Comparison of ENCODE assay signal across 1 cellular context in the genomic region with DNA sequence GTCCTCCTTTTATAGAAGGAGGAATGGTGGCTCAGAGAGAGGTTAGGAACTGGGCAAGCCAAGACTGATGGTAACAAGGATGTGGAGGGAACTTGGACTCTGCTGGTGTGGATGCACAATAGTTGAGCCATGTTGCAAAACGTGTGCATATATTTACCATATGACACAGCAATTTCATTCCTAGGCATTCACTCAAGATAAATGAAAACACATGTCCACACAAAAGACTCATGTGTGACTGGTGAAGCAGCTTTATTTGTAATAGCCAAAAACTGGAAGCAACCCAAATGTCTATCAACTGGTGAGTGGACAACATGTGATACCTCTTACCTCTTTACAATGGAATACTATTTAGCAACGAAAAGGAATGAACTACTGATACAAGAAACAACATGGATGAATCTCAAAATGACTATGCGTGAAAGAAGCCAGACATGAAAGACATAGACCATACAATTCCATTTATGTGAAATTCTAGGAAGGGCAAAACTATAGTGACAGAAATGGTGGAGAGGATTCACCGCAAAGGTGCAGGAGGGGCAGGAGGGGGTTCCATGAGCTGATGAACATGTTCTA.
TF ChIP-seq lines count a peak whose summit lies in the region.

No MANE protein-coding gene starts in this region.

TF ChIP-seq in GM23338, 12 proteins besides CTCF, POLR2A, EP300 and RAD21 (continued from another document):
- TF ChIP-seq, protein P1, sequence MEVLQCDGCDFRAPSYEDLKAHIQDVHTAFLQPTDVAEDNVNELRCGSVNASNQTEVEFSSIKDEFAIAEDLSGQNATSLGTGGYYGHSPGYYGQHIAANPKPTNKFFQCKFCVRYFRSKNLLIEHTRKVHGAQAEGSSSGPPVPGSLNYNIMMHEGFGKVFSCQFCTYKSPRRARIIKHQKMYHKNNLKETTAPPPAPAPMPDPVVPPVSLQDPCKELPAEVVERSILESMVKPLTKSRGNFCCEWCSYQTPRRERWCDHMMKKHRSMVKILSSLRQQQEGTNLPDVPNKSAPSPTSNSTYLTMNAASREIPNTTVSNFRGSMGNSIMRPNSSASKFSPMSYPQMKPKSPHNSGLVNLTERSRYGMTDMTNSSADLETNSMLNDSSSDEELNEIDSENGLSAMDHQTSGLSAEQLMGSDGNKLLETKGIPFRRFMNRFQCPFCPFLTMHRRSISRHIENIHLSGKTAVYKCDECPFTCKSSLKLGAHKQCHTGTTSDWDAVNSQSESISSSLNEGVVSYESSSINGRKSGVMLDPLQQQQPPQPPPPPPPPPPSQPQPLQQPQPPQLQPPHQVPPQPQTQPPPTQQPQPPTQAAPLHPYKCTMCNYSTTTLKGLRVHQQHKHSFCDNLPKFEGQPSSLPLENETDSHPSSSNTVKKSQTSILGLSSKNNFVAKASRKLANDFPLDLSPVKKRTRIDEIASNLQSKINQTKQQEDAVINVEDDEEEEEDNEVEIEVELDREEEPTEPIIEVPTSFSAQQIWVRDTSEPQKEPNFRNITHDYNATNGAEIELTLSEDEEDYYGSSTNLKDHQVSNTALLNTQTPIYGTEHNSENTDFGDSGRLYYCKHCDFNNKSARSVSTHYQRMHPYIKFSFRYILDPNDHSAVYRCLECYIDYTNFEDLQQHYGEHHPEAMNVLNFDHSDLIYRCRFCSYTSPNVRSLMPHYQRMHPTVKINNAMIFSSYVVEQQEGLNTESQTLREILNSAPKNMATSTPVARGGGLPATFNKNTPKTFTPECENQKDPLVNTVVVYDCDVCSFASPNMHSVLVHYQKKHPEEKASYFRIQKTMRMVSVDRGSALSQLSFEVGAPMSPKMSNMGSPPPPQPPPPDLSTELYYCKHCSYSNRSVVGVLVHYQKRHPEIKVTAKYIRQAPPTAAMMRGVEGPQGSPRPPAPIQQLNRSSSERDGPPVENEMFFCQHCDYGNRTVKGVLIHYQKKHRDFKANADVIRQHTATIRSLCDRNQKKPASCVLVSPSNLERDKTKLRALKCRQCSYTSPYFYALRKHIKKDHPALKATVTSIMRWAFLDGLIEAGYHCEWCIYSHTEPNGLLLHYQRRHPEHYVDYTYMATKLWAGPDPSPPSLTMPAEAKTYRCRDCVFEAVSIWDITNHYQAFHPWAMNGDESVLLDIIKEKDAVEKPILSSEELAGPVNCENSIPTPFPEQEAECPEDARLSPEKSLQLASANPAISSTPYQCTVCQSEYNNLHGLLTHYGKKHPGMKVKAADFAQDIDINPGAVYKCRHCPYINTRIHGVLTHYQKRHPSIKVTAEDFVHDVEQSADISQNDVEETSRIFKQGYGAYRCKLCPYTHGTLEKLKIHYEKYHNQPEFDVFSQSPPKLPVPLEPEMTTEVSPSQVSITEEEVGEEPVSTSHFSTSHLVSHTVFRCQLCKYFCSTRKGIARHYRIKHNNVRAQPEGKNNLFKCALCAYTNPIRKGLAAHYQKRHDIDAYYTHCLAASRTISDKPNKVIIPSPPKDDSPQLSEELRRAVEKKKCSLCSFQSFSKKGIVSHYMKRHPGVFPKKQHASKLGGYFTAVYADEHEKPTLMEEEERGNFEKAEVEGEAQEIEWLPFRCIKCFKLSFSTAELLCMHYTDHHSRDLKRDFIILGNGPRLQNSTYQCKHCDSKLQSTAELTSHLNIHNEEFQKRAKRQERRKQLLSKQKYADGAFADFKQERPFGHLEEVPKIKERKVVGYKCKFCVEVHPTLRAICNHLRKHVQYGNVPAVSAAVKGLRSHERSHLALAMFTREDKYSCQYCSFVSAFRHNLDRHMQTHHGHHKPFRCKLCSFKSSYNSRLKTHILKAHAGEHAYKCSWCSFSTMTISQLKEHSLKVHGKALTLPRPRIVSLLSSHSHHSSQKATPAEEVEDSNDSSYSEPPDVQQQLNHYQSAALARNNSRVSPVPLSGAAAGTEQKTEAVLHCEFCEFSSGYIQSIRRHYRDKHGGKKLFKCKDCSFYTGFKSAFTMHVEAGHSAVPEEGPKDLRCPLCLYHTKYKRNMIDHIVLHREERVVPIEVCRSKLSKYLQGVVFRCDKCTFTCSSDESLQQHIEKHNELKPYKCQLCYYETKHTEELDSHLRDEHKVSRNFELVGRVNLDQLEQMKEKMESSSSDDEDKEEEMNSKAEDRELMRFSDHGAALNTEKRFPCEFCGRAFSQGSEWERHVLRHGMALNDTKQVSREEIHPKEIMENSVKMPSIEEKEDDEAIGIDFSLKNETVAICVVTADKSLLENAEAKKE (CRISPR knock-in tag; IDR thresholded peaks at IDR 0.05), result no peak
- TF ChIP-seq POLR2AphosphoS5 (IDR thresholded peaks at IDR 0.05; ENCODE audit: low read depth) (no peak), EZH2 (IDR thresholded peaks at IDR 0.05; ENCODE audit: low read depth, unreplicated experiment) (no peak), JUNB (IDR thresholded peaks at IDR 0.05; ENCODE audit: unreplicated experiment) (no peak), EZH2phosphoT487 (IDR thresholded peaks at IDR 0.05; ENCODE audit: unreplicated experiment) (no peak), NANOG (IDR thresholded peaks at IDR 0.05; ENCODE audit: borderline replicate concordance) (no peak)
- TF ChIP-seq, protein P2, sequence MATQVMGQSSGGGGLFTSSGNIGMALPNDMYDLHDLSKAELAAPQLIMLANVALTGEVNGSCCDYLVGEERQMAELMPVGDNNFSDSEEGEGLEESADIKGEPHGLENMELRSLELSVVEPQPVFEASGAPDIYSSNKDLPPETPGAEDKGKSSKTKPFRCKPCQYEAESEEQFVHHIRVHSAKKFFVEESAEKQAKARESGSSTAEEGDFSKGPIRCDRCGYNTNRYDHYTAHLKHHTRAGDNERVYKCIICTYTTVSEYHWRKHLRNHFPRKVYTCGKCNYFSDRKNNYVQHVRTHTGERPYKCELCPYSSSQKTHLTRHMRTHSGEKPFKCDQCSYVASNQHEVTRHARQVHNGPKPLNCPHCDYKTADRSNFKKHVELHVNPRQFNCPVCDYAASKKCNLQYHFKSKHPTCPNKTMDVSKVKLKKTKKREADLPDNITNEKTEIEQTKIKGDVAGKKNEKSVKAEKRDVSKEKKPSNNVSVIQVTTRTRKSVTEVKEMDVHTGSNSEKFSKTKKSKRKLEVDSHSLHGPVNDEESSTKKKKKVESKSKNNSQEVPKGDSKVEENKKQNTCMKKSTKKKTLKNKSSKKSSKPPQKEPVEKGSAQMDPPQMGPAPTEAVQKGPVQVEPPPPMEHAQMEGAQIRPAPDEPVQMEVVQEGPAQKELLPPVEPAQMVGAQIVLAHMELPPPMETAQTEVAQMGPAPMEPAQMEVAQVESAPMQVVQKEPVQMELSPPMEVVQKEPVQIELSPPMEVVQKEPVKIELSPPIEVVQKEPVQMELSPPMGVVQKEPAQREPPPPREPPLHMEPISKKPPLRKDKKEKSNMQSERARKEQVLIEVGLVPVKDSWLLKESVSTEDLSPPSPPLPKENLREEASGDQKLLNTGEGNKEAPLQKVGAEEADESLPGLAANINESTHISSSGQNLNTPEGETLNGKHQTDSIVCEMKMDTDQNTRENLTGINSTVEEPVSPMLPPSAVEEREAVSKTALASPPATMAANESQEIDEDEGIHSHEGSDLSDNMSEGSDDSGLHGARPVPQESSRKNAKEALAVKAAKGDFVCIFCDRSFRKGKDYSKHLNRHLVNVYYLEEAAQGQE (IDR thresholded peaks at IDR 0.05; ENCODE audit: unreplicated experiment), result no peak
